8 cellular contexts compared by ENCODE assay signal in genomic region chr9:35102465-35102768, GRCh38. TPM values are rescaled to one million over a fixed set of nuclear protein-coding genes. Genes with fewer than 3 reads are reported as not detected.
DNase-seq lines count a peak whose midpoint lies in the region; ATAC-seq lines count a peak whose summit lies in the region.

No MANE protein-coding gene starts in this region.

- ATAC-seq in GM18502 (IDR thresholded peaks at IDR 0.05; ENCODE audit: poor library complexity, unreplicated experiment), result peak; percentile 13
- no peak for ATAC-seq in GM21447 (IDR thresholded peaks at IDR 0.05; ENCODE audit: unreplicated experiment)
- no peak for ATAC-seq in sciatic nerve

- peak overlapping the region; percentile 96 for H3K4me3 ChIP-seq in Jurkat, Clone E6-1 (ENCODE audit: low read length)
- peak overlapping the region; percentile 88 to 98 for H3K4me3 ChIP-seq in mucosa of rectum (ENCODE audit: low read length in 2 of 2)

- H3K4me1 ChIP-seq in mucosa of rectum (ENCODE audit: control insufficient read depth in 2 of 2, insufficient read depth in 2 of 2, low read length in 2 of 2), result peaks cover 14 to 17% of the 10 kb centered on the region in 2 donors

- peak overlapping the region; percentile 91 to 98 for H3K9ac ChIP-seq in mucosa of rectum (ENCODE audit: low read depth in 1 of 2, low read length in 2 of 2)

- DNase-seq in Jurkat, Clone E6-1 (ENCODE audit: low read depth, low spot score), result no peak
- DNase-seq in HCEC 1CT (no peak), sciatic nerve (ENCODE audit: low spot score) (no peak), NCI-H1694 (lab: John Stamatoyannopoulos, UW) (no peak)

- H3K36me3 ChIP-seq in mucosa of rectum (ENCODE audit: control insufficient read depth in 2 of 2, insufficient read depth in 2 of 2, low read length in 2 of 2), result peaks cover 36 to 50% of the 10 kb centered on the region in 2 donors

- no peaks in the 10 kb centered on the region for H3K27me3 ChIP-seq in mucosa of rectum (ENCODE audit: control insufficient read depth in 2 of 2, insufficient read depth in 2 of 2, low read length in 2 of 2)

- intact Hi-C loops in sciatic nerve (cut with DNase I), result no loop called here

- H3K27ac ChIP-seq in cingulate gyrus (ENCODE audit: low read depth, low read length) (peak overlapping the region; percentile 96), mucosa of rectum (ENCODE audit: low read depth in 2 of 2, low read length in 2 of 2) (peak overlapping the region; percentile 79 to 80)

- H3K9me3 ChIP-seq in mucosa of rectum (ENCODE audit: control insufficient read depth in 2 of 2, low read length in 2 of 2), result no peaks in the 10 kb centered on the region

RNA-seq across cellular contexts. Expression of gene STOML2, which starts 0.5 kb away (rescaled TPM):
- 282 TPM for polyA plus RNA-seq in Jurkat, Clone E6-1 (2012; ENCODE audit: insufficient read depth, insufficient read length)
- total RNA-seq in sciatic nerve, result 48.5 TPM

RNA-seq across cellular contexts. Expression of gene PIGO, which starts 6.0 kb away (rescaled TPM):
- 23.8 TPM for polyA plus RNA-seq in Jurkat, Clone E6-1 (2012; ENCODE audit: insufficient read depth, insufficient read length)
- total RNA-seq in sciatic nerve, result 25.0 TPM

RNA-seq across cellular contexts. Expression of gene ATOSB, which starts 13.2 kb away (rescaled TPM):
- 9.3 TPM for polyA plus RNA-seq in Jurkat, Clone E6-1 (2012; ENCODE audit: insufficient read depth, insufficient read length)
- 15.9 TPM for total RNA-seq in sciatic nerve

RNA-seq across cellular contexts. Expression of gene FANCG, which starts 22.7 kb away (rescaled TPM):
- polyA plus RNA-seq in Jurkat, Clone E6-1 (2012; ENCODE audit: insufficient read depth, insufficient read length), result 155 TPM
- 17.5 TPM for total RNA-seq in sciatic nerve

RNA-seq across cellular contexts. Expression of gene VCP, which starts 30.0 kb away (rescaled TPM):
- polyA plus RNA-seq in Jurkat, Clone E6-1 (2012; ENCODE audit: insufficient read depth, insufficient read length), result 227 TPM
- total RNA-seq in sciatic nerve, result 166 TPM
